9 cellular contexts compared by ENCODE assay signal in the genomic region with DNA sequence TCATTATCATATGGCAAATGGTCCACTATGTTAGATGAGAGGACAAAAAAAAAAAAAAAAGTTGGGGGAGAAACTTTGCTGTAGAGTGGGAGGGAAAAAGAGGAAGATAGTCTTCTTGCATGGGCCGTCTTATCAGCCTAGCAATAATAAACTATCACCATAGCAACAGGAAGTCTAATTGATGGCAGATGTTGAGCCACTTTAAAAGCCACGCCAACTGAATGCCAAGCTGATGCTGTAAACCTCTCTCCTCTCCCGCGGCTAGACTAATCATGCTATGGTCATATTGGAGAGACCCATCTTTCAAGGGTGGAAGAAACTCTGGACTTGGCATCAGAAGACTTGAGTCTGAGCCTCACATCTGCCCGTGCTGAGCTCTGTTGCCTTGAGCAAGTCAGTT.
A peak's percentile ranks its signal among the peaks of the same experiment; 100 is the strongest.
DNase-seq lines count a peak whose midpoint lies in the region; ATAC-seq, FAIRE-seq and TF ChIP-seq lines count a peak whose summit lies in the region.
"Had no signal": no experiment of that assay in that cellular context is flagged by ENCODE, and none has a peak within 500 bp of the region (broad histone marks: within the 10 kb centered on the region; RNA-seq: fewer than 3 reads in every experiment).

No MANE protein-coding gene starts in this region.

- TF ChIP-seq CTCF in HFF-Myc (IDR thresholded peaks at IDR 0.05; ENCODE audit: low read depth, low read length, missing control alignments): no peak

- DNase-seq in HFF-Myc (ENCODE audit: extremely low read depth, low read depth): peak; percentile 95
- peak; percentile 57 for DNase-seq in NCI-H510A (lab: John Stamatoyannopoulos, UW)
- peak; percentile 97 for DNase-seq in dedifferentiated amniotic fluid mesenchymal stem cell (ENCODE audit: extremely low spot score)
- DNase-seq in small intestine: peak; percentile 37
- no peak for DNase-seq in cerebellar nuclear complex (lab: John Stamatoyannopoulos, UW)
- DNase-seq: NCI-H1930; stimulated activated CD4-positive, alpha-beta T cell treated with anti-CD3 and anti-CD28 coated beads, Interleukin-1b, Interleukin-23, amount 100 ng/mL, for 48 hours had no signal

- H3K36me3 ChIP-seq in small intestine (ENCODE audit: control insufficient read depth in 2 of 2, insufficient read depth in 2 of 2, low read length in 2 of 2): no peaks in the 10 kb centered on the region

- no peak for ATAC-seq in HG02623 (IDR thresholded peaks at IDR 0.05; ENCODE audit: unreplicated experiment)
- no peak for ATAC-seq in GM18867 (IDR thresholded peaks at IDR 0.05; ENCODE audit: unreplicated experiment)

- H3K4me3 ChIP-seq in HFF-Myc (replicated peaks; ENCODE audit: low read depth, low read length) (no peak overlapping the region), small intestine (ENCODE audit: low read depth in 1 of 2, low read length in 2 of 2) (no peak overlapping the region)

- H3K27ac ChIP-seq in small intestine (ENCODE audit: low read depth in 1 of 2, low read length in 1 of 2): no peak overlapping the region

- WGBS in small intestine, 3 donors: 16 to 31% (median 28%) methylated on average over 5 of the region's 5 CpGs

- peaks cover 1% of the 10 kb centered on the region for H3K9me3 ChIP-seq in small intestine (ENCODE audit: control insufficient read depth, low read depth)

- no peaks in the 10 kb centered on the region for H3K4me1 ChIP-seq in small intestine (ENCODE audit: control insufficient read depth in 2 of 2, insufficient read depth in 1 of 2, low read depth in 1 of 2, low read length in 1 of 2)

- no peak for FAIRE-seq in small intestine (lab: Jason Lieb, UNC)

- H3K27me3 ChIP-seq in small intestine (ENCODE audit: control insufficient read depth in 2 of 2, insufficient read depth in 2 of 2, low read length in 2 of 2): no peaks in the 10 kb centered on the region

Comparison
In these comparisons a context has a peak if more than half of its experiments do, and no peak if none do; other contexts are left out.
1. DNase-seq: peak in HFF-Myc (single experiment), NCI-H510A (single experiment), dedifferentiated amniotic fluid mesenchymal stem cell (single experiment) and small intestine (single experiment); none in cerebellar nuclear complex (0 of 2).